ENCODE assay signal across 1 cellular context in genomic region chr20:40205971-40206370, GRCh38.
TF ChIP-seq lines count a peak whose summit lies in the region.

No MANE protein-coding gene starts in this region.

TF ChIP-seq in WTC11, 78 proteins besides CTCF, POLR2A, EP300 and RAD21 (continued from another document):
- TF ChIP-seq RORB (CRISPR knock-in tag; IDR thresholded peaks at IDR 0.05) (no peak), SMAD3 (CRISPR knock-in tag; IDR thresholded peaks at IDR 0.05; ENCODE audit: borderline replicate concordance) (no peak)
